Comparison of ENCODE assay signal across 8 cellular contexts in genomic region chr2:216081487-216082387, GRCh38. TPM values are rescaled to one million over a fixed set of nuclear protein-coding genes. Genes with fewer than 3 reads are reported as not detected.
A peak's percentile ranks its signal among the peaks of the same experiment; 100 is the strongest.
DNase-seq lines count a peak whose midpoint lies in the region; ATAC-seq lines count a peak whose summit lies in the region.

Gene PECR, minus strand, starts transcription at chr2:216081809. Its CDS starts 68 bp downstream, at chr2:216081741.
A gene with protein sequence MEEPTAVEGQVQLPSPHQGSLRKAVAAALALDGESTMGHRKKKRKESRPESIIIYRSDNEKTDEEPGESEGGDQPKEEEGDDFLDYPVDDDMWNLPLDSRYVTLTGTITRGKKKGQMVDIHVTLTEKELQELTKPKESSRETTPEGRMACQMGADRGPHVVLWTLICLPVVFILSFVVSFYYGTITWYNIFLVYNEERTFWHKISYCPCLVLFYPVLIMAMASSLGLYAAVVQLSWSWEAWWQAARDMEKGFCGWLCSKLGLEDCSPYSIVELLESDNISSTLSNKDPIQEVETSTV (plus strand): TSS chr2:216081919. CDS start chr2:216095964, 14,045 bp downstream.

- peak within 1 kb of the TSS; percentile 90 for H3K4me3 ChIP-seq in CD8-positive, alpha-beta memory T cell (ENCODE audit: low read length)
- peak within 1 kb of the TSS; percentile 68 for H3K4me3 ChIP-seq in mononuclear cell (ENCODE audit: low read length)

- no peaks in the 10 kb centered on the region for H3K9me3 Mint-ChIP-seq in CD8-positive, alpha-beta memory T cell

- POLR2A ChIA-PET in CD8-positive, alpha-beta memory T cell (lab: Charles Lee), result interaction anchor here (0.7 to 2.1 kb wide), 5 partner anchors 13 to 330 kb away, joined by 3 to 21 read pairs (median 4); partner anchors contain the start of gene XRCC5

- H3K4me1 ChIP-seq in CD8-positive, alpha-beta memory T cell (ENCODE audit: insufficient read depth, low read length), result peaks cover 59% of the 10 kb centered on the region
- peaks cover 57% of the 10 kb centered on the region for H3K4me1 ChIP-seq in mononuclear cell (ENCODE audit: insufficient read depth, low read length)

- H3K36me3 Mint-ChIP-seq in CD8-positive, alpha-beta memory T cell, result peaks cover 0 to 9% (median 2%) of the 10 kb centered on the region in 3 donors

- peak; percentile 69 to 82 (median 72) for DNase-seq in CD8-positive, alpha-beta memory T cell
- DNase-seq in NOMO-1 treated with dmso at 0.1 percent for 144 hours (lab: John Stamatoyannopoulos, UW; ENCODE audit: unreplicated experiment) (peak; percentile 37), epidermal melanocyte (ENCODE audit: insufficient read length, low spot score) (peak; percentile 73)
- peak; percentile 88 for DNase-seq in activated CD8-positive, alpha-beta memory T cell treated with anti-CD3 and anti-CD28 coated beads, Interleukin-2, amount 50 U/mL, for 48 hours
- DNase-seq in stimulated activated CD8-positive, alpha-beta memory T cell treated with anti-CD3 and anti-CD28 coated beads, Interleukin-2, amount 100 ng/mL, for 48 hours (ENCODE audit: low read depth in 2 of 2), result peak; percentile 65 to 69

- peak; percentile 94 for ATAC-seq in GM19455 (IDR thresholded peaks at IDR 0.05; ENCODE audit: unreplicated experiment)
- ATAC-seq in HG03565 (IDR thresholded peaks at IDR 0.05; ENCODE audit: unreplicated experiment), result peak; percentile 81

- no peaks in the 10 kb centered on the region for H3K27me3 ChIP-seq in CD8-positive, alpha-beta memory T cell (ENCODE audit: insufficient read depth, low read length, poor library complexity, severe bottlenecking)
- no peaks in the 10 kb centered on the region for H3K27me3 ChIP-seq in mononuclear cell (ENCODE audit: insufficient read depth, low read length)

- H3K4me1 Mint-ChIP-seq in CD8-positive, alpha-beta memory T cell, result peaks cover 50 to 68% (median 66%) of the 10 kb centered on the region in 3 donors

- peak within 1 kb of the TSS; percentile 86 to 98 (median 93) for H3K4me3 Mint-ChIP-seq in CD8-positive, alpha-beta memory T cell

- no peaks in the 10 kb centered on the region for H3K27me3 Mint-ChIP-seq in CD8-positive, alpha-beta memory T cell

- peak within 1 kb of the TSS; percentile 59 for H3K27ac ChIP-seq in CD8-positive, alpha-beta memory T cell (ENCODE audit: low read depth, low read length)

- CTCF ChIA-PET in CD8-positive, alpha-beta memory T cell (lab: Charles Lee), result interaction anchor here (1.0 to 2.1 kb wide), 7 partner anchors 8 to 38 kb away, joined by 3 to 8 read pairs (median 4); partner anchors contain the start of gene XRCC5

- no peaks in the 10 kb centered on the region for H3K9me3 ChIP-seq in CD8-positive, alpha-beta memory T cell (ENCODE audit: low read length)
- H3K9me3 ChIP-seq in mononuclear cell (ENCODE audit: low read depth, low read length), result no peaks in the 10 kb centered on the region

- no peaks in the 10 kb centered on the region for H3K36me3 ChIP-seq in CD8-positive, alpha-beta memory T cell (ENCODE audit: insufficient read depth, low read length)

- peak within 1 kb of the TSS; percentile 69 to 97 (median 94) for H3K27ac Mint-ChIP-seq in CD8-positive, alpha-beta memory T cell

RNA-seq across cellular contexts. Expression of gene PECR, which starts in this region (rescaled TPM):
- total RNA-seq in CD8-positive, alpha-beta memory T cell, result 10 to 100 TPM; 10.5 to 12.6 TPM
- polyA plus RNA-seq in CD8-positive, alpha-beta memory T cell, result 24.4 TPM
- 8.1 TPM for total RNA-seq in mononuclear cell

RNA-seq across cellular contexts. Expression of the second gene that starts in this region (rescaled TPM):
- total RNA-seq in CD8-positive, alpha-beta memory T cell, result under 1 TPM; 0.63 to 0.73 TPM
- 1.1 TPM for polyA plus RNA-seq in CD8-positive, alpha-beta memory T cell
- 0.42 TPM for total RNA-seq in mononuclear cell

Comparison
In these comparisons a context has a peak if more than half of its experiments do, and no peak if none do; other contexts are left out.
1. Peak in every context shown above with its lines: DNase-seq, ATAC-seq, H3K4me3 ChIP-seq and H3K27ac ChIP-seq.
2. DNase-seq: peak in every context shown above with its lines; median percentile 88 in activated CD8-positive, alpha-beta memory T cell treated with anti-CD3 and anti-CD28 coated beads, Interleukin-2, amount 50 U/mL, for 48 hours; 73 in epidermal melanocyte; 72 in CD8-positive, alpha-beta memory T cell; 67 in stimulated activated CD8-positive, alpha-beta memory T cell treated with anti-CD3 and anti-CD28 coated beads, Interleukin-2, amount 100 ng/mL, for 48 hours; 37 in NOMO-1 treated with dmso at 0.1 percent for 144 hours.